Comparison of ENCODE assay signal across 8 cellular contexts in the genomic region with DNA sequence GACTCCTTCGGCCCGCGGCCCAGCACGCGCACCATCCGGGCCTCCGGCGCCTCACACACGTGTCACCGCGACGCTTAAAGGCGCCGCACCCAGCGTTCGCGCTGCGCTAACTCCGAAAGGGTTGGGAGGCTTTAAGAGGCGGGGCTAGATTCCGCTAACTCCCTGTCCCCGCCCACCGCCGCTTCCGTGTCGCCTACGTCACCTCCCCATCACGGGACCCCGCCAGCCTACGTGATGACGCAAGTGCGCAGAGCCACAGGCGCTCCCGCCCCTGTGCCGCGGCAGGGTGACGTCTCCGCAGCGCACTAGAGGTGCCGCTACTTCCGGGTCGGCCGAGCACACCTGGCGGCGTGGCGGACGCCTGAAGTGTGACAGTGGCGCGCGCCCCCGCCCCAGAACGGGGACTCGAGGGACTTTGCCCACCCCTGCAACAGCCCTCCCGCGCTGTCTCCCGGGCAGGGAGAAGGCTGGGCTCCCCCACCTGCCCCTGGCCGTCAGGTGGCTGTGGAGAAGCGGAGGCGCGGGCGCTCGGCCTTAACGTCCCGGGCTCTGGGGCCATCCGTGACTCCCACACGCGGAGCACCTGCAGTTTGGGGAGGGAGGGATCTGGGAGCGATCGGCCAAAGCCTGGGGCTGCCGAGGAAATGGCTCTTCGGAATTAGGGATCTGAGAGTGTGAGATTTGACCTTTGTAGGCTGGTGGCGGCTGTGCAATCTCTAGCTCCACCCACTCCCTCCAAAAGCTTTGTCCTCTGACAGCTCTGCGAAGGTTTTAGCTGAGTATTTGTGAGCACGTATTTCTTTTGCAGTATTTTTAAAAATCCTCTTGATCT. TPM values are rescaled to one million over a fixed set of nuclear protein-coding genes. Genes with fewer than 3 reads are reported as not detected.
A peak's percentile ranks its signal among the peaks of the same experiment; 100 is the strongest.
DNase-seq lines count a peak whose midpoint lies in the region; ATAC-seq, FAIRE-seq and TF ChIP-seq lines count a peak whose summit lies in the region.

USP36 (minus strand) TSS at position 35 of the 832 bp plus-strand sequence. CDS start 4,451 bp downstream, outside the sequence.

- peaks cover 45% of the 10 kb centered on the region for H3K79me2 ChIP-seq in mammary epithelial cell (ENCODE audit: insufficient read depth, low read length)

- H3K9me3 ChIP-seq in WERI-Rb-1 (ENCODE audit: severe bottlenecking) (no peaks in the 10 kb centered on the region), mammary epithelial cell (replicated peaks; ENCODE audit: insufficient read depth, low read length) (no peaks in the 10 kb centered on the region), iPS-20b (ENCODE audit: insufficient read depth, low read depth, low read length) (no peaks in the 10 kb centered on the region), small intestine (ENCODE audit: control insufficient read depth, low read depth) (no peaks in the 10 kb centered on the region)

- H3K36me3 ChIP-seq in WERI-Rb-1 (peaks cover 28% of the 10 kb centered on the region), mammary epithelial cell (ENCODE audit: insufficient read depth, low read length) (peaks cover 14% of the 10 kb centered on the region), iPS-20b (ENCODE audit: insufficient read depth, low read depth, low read length) (peaks cover 21% of the 10 kb centered on the region), small intestine (ENCODE audit: control insufficient read depth in 2 of 2, insufficient read depth in 2 of 2, low read length in 2 of 2) (peaks cover 5 to 10% of the 10 kb centered on the region in 2 donors)

- TF ChIP-seq CTCF in WERI-Rb-1 (IDR thresholded peaks at IDR 0.05; ENCODE audit: low read depth, low read length) = peak; percentile 25; the same call in 1 of the 2 replicates
- TF ChIP-seq CTCF in mammary epithelial cell (conservative IDR thresholded peaks at IDR 0.05 in 1 of 2, IDR thresholded peaks at IDR 0.05 in 1 of 2; ENCODE audit: extremely low read depth in 1 of 2, insufficient read depth in 1 of 2, low read depth in 1 of 2, low read length in 2 of 2) = peak in 1 of 2 donors; percentile 11

- FAIRE-seq in small intestine (lab: Jason Lieb, UNC) = no peak

- WGBS in mammary epithelial cell (ENCODE audit: low coverage, missing lambda C conversion rate) = 1% methylated on average over 27 of the region's 74 CpGs
- 0 to 1% (median 0%) methylated on average over 61 to 74 of the region's 74 CpGs for WGBS in small intestine, 3 donors

- dilution Hi-C loops in mammary epithelial cell (cut with HindIII; ENCODE audit: low sequenced_read_pairs) = loop anchor here (5.0 kb wide), 1 partner anchor 91 kb away; no protein-coding TSS in a partner anchor

- H3K4me1 ChIP-seq in mammary epithelial cell (ENCODE audit: insufficient read depth, low read length) = peaks cover 15% of the 10 kb centered on the region
- 0 out of 2 replicates have a peak, but pooled peaks cover 7% of the 10 kb centered on the region for H3K4me1 ChIP-seq in iPS-20b (ENCODE audit: insufficient read depth, low read length)
- H3K4me1 ChIP-seq in small intestine (ENCODE audit: control insufficient read depth in 2 of 2, insufficient read depth in 1 of 2, low read depth in 1 of 2, low read length in 1 of 2) = peaks cover 0 to 4% of the 10 kb centered on the region in 2 donors

- H3K27me3 ChIP-seq in WERI-Rb-1 (ENCODE audit: insufficient read depth, low read depth, severe bottlenecking) = no peaks in the 10 kb centered on the region
- H3K27me3 ChIP-seq in mammary epithelial cell (ENCODE audit: insufficient read depth, low read length) = no peaks in the 10 kb centered on the region
- no peaks in the 10 kb centered on the region for H3K27me3 ChIP-seq in iPS-20b (ENCODE audit: insufficient read depth, low read length)
- H3K27me3 ChIP-seq in small intestine (ENCODE audit: control insufficient read depth in 2 of 2, insufficient read depth in 2 of 2, low read length in 2 of 2) = no peaks in the 10 kb centered on the region

- H4K20me1 ChIP-seq in mammary epithelial cell (ENCODE audit: insufficient read depth, low read length) = no peaks in the 10 kb centered on the region

- DNase-seq in ACHN = peak; percentile 99
- DNase-seq in NCI-H2227 (lab: John Stamatoyannopoulos, UW; ENCODE audit: unreplicated experiment) = peak; percentile 100
- peak; percentile 100 for DNase-seq in WERI-Rb-1
- DNase-seq in mammary epithelial cell = peak; percentile 99
- peak; percentile 99 for DNase-seq in small intestine

- H2AFZ ChIP-seq in mammary epithelial cell (ENCODE audit: low read depth, low read length) = peak within 1 kb of the TSS; percentile 86

- in situ Hi-C loops in ACHN (cut with HindIII; ENCODE audit: low pct_ligation_motif_present, low pct_unique_long_range_greater_than_20kb, low sequenced_read_pairs) (no loop called here), mammary epithelial cell (cut with MboI; ENCODE audit: low sequenced_read_pairs in 2 of 2) (no loop called here)

- H3K9ac ChIP-seq in mammary epithelial cell (ENCODE audit: insufficient read depth, low read length) = peak within 1 kb of the TSS; percentile 95
- peak within 1 kb of the TSS; percentile 83 for H3K9ac ChIP-seq in iPS-20b (ENCODE audit: low read depth, low read length)

- BruUV-seq in mammary epithelial cell (replicated peaks; lab: Mats Ljungman, UMichigan) = no TSS peak

- CTCF ChIA-PET in mammary epithelial cell (lab: Charles Lee; ENCODE audit: low non-redundant PET) = no interaction called here

- ATAC-seq in GM18873 (IDR thresholded peaks at IDR 0.05; ENCODE audit: low FRiP score, unreplicated experiment) = peak; percentile 84
- ATAC-seq in HG03139 (IDR thresholded peaks at IDR 0.05; ENCODE audit: unreplicated experiment) = peak; percentile 91

- H3K27ac ChIP-seq in WERI-Rb-1 (peak within 1 kb of the TSS; percentile 95), mammary epithelial cell (ENCODE audit: insufficient read depth, low read depth, low read length) (peak within 1 kb of the TSS; percentile 89), iPS-20b (ENCODE audit: low read length) (peak within 1 kb of the TSS; percentile 33), small intestine (ENCODE audit: low read depth in 1 of 2, low read length in 1 of 2) (peak within 1 kb of the TSS; percentile 96 to 99)

- H3K4me3 ChIP-seq in WERI-Rb-1 (ENCODE audit: low read depth, low read length) (peak within 1 kb of the TSS; percentile 78), mammary epithelial cell (replicated peaks in 1 of 3; ENCODE audit: insufficient read depth in 1 of 3, low read depth in 2 of 3, low read length in 3 of 3) (peak within 1 kb of the TSS; percentile 76 to 88 (median 79)), iPS-20b (ENCODE audit: low read length) (peak within 1 kb of the TSS; percentile 81), small intestine (ENCODE audit: low read depth in 1 of 2, low read length in 2 of 2) (peak within 1 kb of the TSS; percentile 73 to 79)

- peak within 1 kb of the TSS; percentile 94 for H3K4me2 ChIP-seq in mammary epithelial cell (ENCODE audit: insufficient read depth, low read depth, low read length)

- intact Hi-C loops in mammary epithelial cell (cut with micrococcal nuclease) = loop anchor here (2.0 to 10.0 kb wide), 4 partner anchors 22 to 346 kb away; partner anchors contain the start of gene TIMP2

RNA-seq across cellular contexts. Expression of gene USP36, which starts in this region (rescaled TPM):
- 10 to 100 TPM; 35.7 to 80.8 TPM for total RNA-seq in mammary epithelial cell
- polyA plus RNA-seq in mammary epithelial cell (23.7 TPM), small intestine (10 to 100 TPM in 2 of 3 donors, 1 to 10 TPM in 1; 8.1 to 19.6 (median 18.6) TPM)
- 73.4 TPM for polyA minus RNA-seq in mammary epithelial cell

Comparison
In these comparisons a context has a peak if more than half of its experiments do, and no peak if none do; other contexts are left out.
1. Peak in every context shown above with its lines: DNase-seq, ATAC-seq, H3K4me3 ChIP-seq and H3K27ac ChIP-seq.
2. H3K27ac ChIP-seq: peak in every context shown above with its lines; median percentile 98 in small intestine; 95 in WERI-Rb-1; 89 in mammary epithelial cell; 33 in iPS-20b.